18 cellular contexts compared by ENCODE assay signal in genomic region chr18:48138211-48138610, GRCh38.
DNase-seq lines count a peak whose midpoint lies in the region; ATAC-seq and TF ChIP-seq lines count a peak whose summit lies in the region.
"Had no signal": no experiment of that assay in that cellular context is flagged by ENCODE, and none has a peak within 500 bp of the region (broad histone marks: within the 10 kb centered on the region; RNA-seq: fewer than 3 reads in every experiment).

No MANE protein-coding gene starts in this region.

- no peak overlapping the region for H3K56ac ChIP-seq in H9 (ENCODE audit: insufficient read length, low read depth, low read length)

- no peak for ATAC-seq in HG03342 (IDR thresholded peaks at IDR 0.05; ENCODE audit: unreplicated experiment)

- H2AFZ ChIP-seq in H9 (ENCODE audit: low read length): no peak overlapping the region
- H2AFZ ChIP-seq: GM23248 had no signal

- H2BK15ac ChIP-seq in H9 (ENCODE audit: low read depth, low read length): no peak overlapping the region

- intact Hi-C loops in spleen (cut with DNase I; ENCODE audit: low total_unique reads): no loop called here

- no CpG with 5 or more reads among the region's 4 CpGs for WGBS in H9 (ENCODE audit: extremely low coverage, insufficient read length, low lambda C conversion rate)
- 33 to 57% (median 51%) methylated on average over 4 of the region's 4 CpGs for WGBS in spleen, 5 donors

- H3K27me3 Mint-ChIP-seq in H9 (ENCODE audit: low read depth): peaks cover 76% of the 10 kb centered on the region
- H3K27me3 Mint-ChIP-seq in glutamatergic neuron (ENCODE audit: unreplicated experiment): peaks cover 24% of the 10 kb centered on the region

- H3K9me3 Mint-ChIP-seq in H9 (no peaks in the 10 kb centered on the region; a peak in 1 of 5 replicates), glutamatergic neuron (ENCODE audit: unreplicated experiment) (peaks cover 3% of the 10 kb centered on the region)
- H3K9me3 Mint-ChIP-seq: activated naive CD8-positive, alpha-beta T cell treated with anti-CD3 and anti-CD28 coated beads, Interleukin-2, amount 50 U/mL, for 24 hours; central memory CD8-positive, alpha-beta T cell had no signal

- H4K8ac ChIP-seq in H9 (replicated peaks; ENCODE audit: insufficient read length, low read depth, low read length): no peak overlapping the region

- H3K14ac ChIP-seq in H9 (ENCODE audit: insufficient read depth, low read length): no peak overlapping the region; the same call in 1 of the 2 replicates

- H3K79me2 ChIP-seq in H9 (ENCODE audit: insufficient read depth, low read length): no peaks in the 10 kb centered on the region

- no peak overlapping the region for H4K5ac ChIP-seq in H9 (ENCODE audit: insufficient read length, low read depth, low read length)

- no peak overlapping the region for H2BK20ac ChIP-seq in H9 (ENCODE audit: low read depth, low read length, poor library complexity, severe bottlenecking)

- H2AK5ac ChIP-seq in H9 (ENCODE audit: insufficient read length, low read length): no peak overlapping the region

- H3T11ph ChIP-seq in H9 (ENCODE audit: low read length): no peak overlapping the region

- no peak overlapping the region for H2BK12ac ChIP-seq in H9 (ENCODE audit: insufficient read length, low read depth, low read length)

- H2BK120ac ChIP-seq in H9 (ENCODE audit: low read depth, low read length, poor library complexity, severe bottlenecking): no peak overlapping the region

- no peak overlapping the region for H3K4me2 ChIP-seq in H9 (ENCODE audit: insufficient read depth, insufficient read length, low read length)

- DNase-seq in H9 (no peak), NCI-H69 (lab: John Stamatoyannopoulos, UW) (peak; percentile 79), glutamatergic neuron (no peak), spleen (peak; percentile 39), caudate nucleus (lab: John Stamatoyannopoulos, UW) (no peak), AG08396 (ENCODE audit: low spot score) (no peak)
- DNase-seq: activated CD4-positive, CD25-positive, alpha-beta regulatory T cell; activated CD8-positive, alpha-beta memory T cell treated with anti-CD3 and anti-CD28 coated beads for 24 hours; activated naive CD8-positive, alpha-beta T cell treated with anti-CD3 and anti-CD28 coated beads, Interleukin-2, amount 50 U/mL, for 24 hours; Calu3; GM23248; hypothalamus; mesendoderm; occipital lobe; stimulated activated CD4-positive, alpha-beta T cell treated with anti-CD3 and anti-CD28 coated beads, Interleukin-2, amount 100 ng/mL, for 24 hours; substantia nigra had no signal

- H3K23me2 ChIP-seq in H9 (ENCODE audit: insufficient read length, low read depth, low read length, poor library complexity, severe bottlenecking): peaks cover 9% of the 10 kb centered on the region

- no peak for TF ChIP-seq POLR2A in spleen (IDR thresholded peaks at IDR 0.05)

- TF ChIP-seq CTCF in H9 (conservative IDR thresholded peaks at IDR 0.05) (peak; percentile 25; the same call in 2 of the 3 replicates), glutamatergic neuron (IDR thresholded peaks at IDR 0.05; ENCODE audit: partially characterized antibody, unreplicated experiment) (peak; percentile 18), spleen (IDR thresholded peaks at IDR 0.05 in 8 of 11, conservative IDR thresholded peaks at IDR 0.05 in 3 of 11) (no peak)

- H3K27me3 ChIP-seq in H9 (ENCODE audit: insufficient read depth, low read length) (peaks cover 24% of the 10 kb centered on the region; the same call in 1 of the 2 replicates), spleen (replicated peaks in 1 of 7) (peaks cover 0 to 57% (median 25%) of the 10 kb centered on the region in 7 donors)

- H4K20me1 ChIP-seq in H9 (ENCODE audit: control insufficient read depth, insufficient read depth, insufficient read length): no peaks in the 10 kb centered on the region

- H3K27ac ChIP-seq in H9 (ENCODE audit: insufficient read length, low read depth, low read length) (no peak overlapping the region), spleen (peak overlapping the region in 5 of 8 donors; percentile 69 to 78 (median 72)), caudate nucleus (ENCODE audit: low read depth, low read length) (no peak overlapping the region)
- H3K27ac ChIP-seq: GM23248 had no signal

- H4K91ac ChIP-seq in H9 (ENCODE audit: insufficient read length, low read depth, low read length): no peak overlapping the region

- no peaks in the 10 kb centered on the region for H3K79me1 ChIP-seq in H9 (ENCODE audit: insufficient read depth, low read depth, low read length, poor library complexity, severe bottlenecking)

- H3K18ac ChIP-seq in H9 (ENCODE audit: insufficient read length, low read depth, low read length): no peak overlapping the region

- no peak overlapping the region for H3K9ac ChIP-seq in H9 (ENCODE audit: extremely low read depth, insufficient read length, low read length)
- H3K9ac ChIP-seq: GM23248 had no signal

- no peak overlapping the region for H3K4ac ChIP-seq in H9 (ENCODE audit: low read depth, low read length)

- peaks cover 36 to 64% of the 10 kb centered on the region in 2 experiments for H3K4me1 Mint-ChIP-seq in H9
- peaks cover 7% of the 10 kb centered on the region for H3K4me1 Mint-ChIP-seq in glutamatergic neuron (ENCODE audit: low read depth, unreplicated experiment)
- H3K4me1 Mint-ChIP-seq: central memory CD8-positive, alpha-beta T cell had no signal

- no peak overlapping the region for H2BK5ac ChIP-seq in H9 (ENCODE audit: insufficient read length, low read length)

- H3K36me3 Mint-ChIP-seq in H9 (ENCODE audit: insufficient read depth in 1 of 3, low read depth in 3 of 3) (no peaks in the 10 kb centered on the region), glutamatergic neuron (ENCODE audit: unreplicated experiment) (peaks cover 4% of the 10 kb centered on the region)

- H3K23ac ChIP-seq in H9 (ENCODE audit: insufficient read length, low read depth, low read length): no peak overlapping the region

- H3K9me3 ChIP-seq in H9 (ENCODE audit: control insufficient read depth, low read depth, low read length): no peaks in the 10 kb centered on the region
- no peaks in the 10 kb centered on the region for H3K9me3 ChIP-seq in spleen

- H3K4me3 ChIP-seq in spleen: no peak overlapping the region
- H3K4me3 ChIP-seq: GM23248 had no signal

- H3K4me3 Mint-ChIP-seq in H9: peak overlapping the region in 1 of 2 experiments; percentile 73; a peak in 1 of 5 replicates
- no peak overlapping the region for H3K4me3 Mint-ChIP-seq in glutamatergic neuron (ENCODE audit: unreplicated experiment)
- H3K4me3 Mint-ChIP-seq: central memory CD8-positive, alpha-beta T cell had no signal

- H3K36me3 ChIP-seq in spleen: no peaks in the 10 kb centered on the region

- H3K27ac Mint-ChIP-seq in H9 (no peak overlapping the region), glutamatergic neuron (ENCODE audit: unreplicated experiment) (no peak overlapping the region)
- H3K27ac Mint-ChIP-seq: activated naive CD8-positive, alpha-beta T cell treated with anti-CD3 and anti-CD28 coated beads, Interleukin-2, amount 50 U/mL, for 24 hours had no signal

- H3K4me1 ChIP-seq in H9 (ENCODE audit: insufficient read depth, low read length) (peaks cover 9% of the 10 kb centered on the region; the same call in 1 of the 2 replicates), spleen (peaks cover 2 to 92% (median 40%) of the 10 kb centered on the region in 6 donors)

Comparison
In these comparisons a context has a peak if more than half of its experiments do, and no peak if none do; other contexts are left out.
1. DNase-seq: peak in NCI-H69 (single experiment) and spleen (single experiment); none in H9 (single experiment), glutamatergic neuron (single experiment), caudate nucleus (0 of 61) and AG08396 (single experiment).
2. H3K27ac ChIP-seq: peak in spleen (5 of 8); none in H9 (single experiment) and caudate nucleus (single experiment).
3. CTCF ChIP-seq: peak in H9 (single experiment) and glutamatergic neuron (single experiment); none in spleen (0 of 11).